In genomic region chr11:12918667-12919066, GRCh38 we compare ENCODE assay signal across 31 cellular contexts.
"Had no signal": no experiment of that assay in that cellular context is flagged by ENCODE, and none has a peak within 500 bp of the region (broad histone marks: within the 10 kb centered on the region; RNA-seq: fewer than 3 reads in every experiment).

No MANE protein-coding gene starts in this region.

- H3K9ac ChIP-seq: neural progenitor cell, parathyroid adenoma had no signal

- H3K4me3 ChIP-seq: neural progenitor cell, ovary, psoas muscle, skin epidermis, smooth muscle cell, spleen, suprapubic skin, testis, tibial artery, transverse colon, upper lobe of right lung, uterus had no signal

- ATAC-seq: natural killer cell; psoas muscle; right cardiac atrium; sciatic nerve; stimulated activated memory B cell treated with anti-CD40 and anti-IgM and Interleukin-4, amounts not matched to agents 10 μg/mL and 1 μg/mL and 100 μg/mL, for 72 hours; stimulated activated naive CD8-positive, alpha-beta T cell treated with anti-CD3 and anti-CD28 coated beads, Interleukin-15, amount 100 ng/mL, for 72 hours; stimulated activated naive CD8-positive, alpha-beta T cell treated with anti-CD3 and anti-CD28 coated beads, Interleukin-15, Interleukin-2, amounts not matched to agents 100 U/mL and 50 U/mL, for 24 hours; upper lobe of right lung had no signal

- H3K36me3 Mint-ChIP-seq: natural killer cell; stimulated activated memory B cell treated with anti-CD40 and anti-IgM and Interleukin-4, amounts not matched to agents 10 μg/mL and 1 μg/mL and 100 μg/mL, for 72 hours had no signal

- H2AFZ ChIP-seq: neural progenitor cell, parathyroid adenoma had no signal

- H3K27ac ChIP-seq: neural progenitor cell, ovary, parathyroid adenoma, psoas muscle, skin epidermis, spleen, suprapubic skin, testis, tibial artery, transverse colon, upper lobe of right lung, uterus had no signal

- H3K79me2 ChIP-seq: parathyroid adenoma had no signal

- H3K4me1 Mint-ChIP-seq: natural killer cell; stimulated activated memory B cell treated with anti-CD40 and anti-IgM and Interleukin-4, amounts not matched to agents 10 μg/mL and 1 μg/mL and 100 μg/mL, for 72 hours; stimulated activated naive CD8-positive, alpha-beta T cell treated with anti-CD3 and anti-CD28 coated beads, Interleukin-15, amount 100 ng/mL, for 72 hours had no signal

- H3K4me3 Mint-ChIP-seq: natural killer cell; nephron; neural progenitor cell; stimulated activated memory B cell treated with anti-CD40 and anti-IgM and Interleukin-4, amounts not matched to agents 10 μg/mL and 1 μg/mL and 100 μg/mL, for 72 hours; stimulated activated naive CD8-positive, alpha-beta T cell treated with anti-CD3 and anti-CD28 coated beads, Interleukin-15, amount 100 ng/mL, for 72 hours; type B pancreatic cell had no signal

- H3K4me1 ChIP-seq: parathyroid adenoma, testis, transverse colon, upper lobe of right lung, uterus had no signal

- DNase-seq: natural killer cell; occipital lobe; ovary; posterior cingulate gyrus; psoas muscle; right cardiac atrium; spleen; stimulated activated CD4-positive, alpha-beta T cell treated with anti-CD3 and anti-CD28 coated beads, Interleukin-12 subunit alpha, Interleukin-12 subunit beta, amount 100 ng/mL, for 4 hours; stimulated activated CD4-positive, alpha-beta T cell treated with anti-CD3 and anti-CD28 coated beads, Interleukin-1b, Interleukin-23, amount 100 ng/mL, for 48 hours; stimulated activated CD4-positive, alpha-beta T cell treated with anti-CD3 and anti-CD28 coated beads, Interleukin-4, amount 100 ng/mL, for 1 hour; stimulated activated CD4-positive, alpha-beta T cell treated with anti-CD3 and anti-CD28 coated beads, Interleukin-4, amount 100 ng/mL, for 4 hours; stimulated activated CD8-positive, alpha-beta memory T cell treated with anti-CD3 and anti-CD28 coated beads, Interleukin-4, amount 100 ng/mL, for 48 hours; stimulated activated naive CD4-positive, alpha-beta T cell; stimulated activated naive CD8-positive, alpha-beta T cell treated with anti-CD3 and anti-CD28 coated beads, Interleukin-15, amount 100 ng/mL, for 72 hours; stimulated activated naive CD8-positive, alpha-beta T cell treated with anti-CD3 and anti-CD28 coated beads, Interleukin-15, Interleukin-2, amounts not matched to agents 100 U/mL and 50 U/mL, for 24 hours; substantia nigra; testis; tibial artery; transverse colon; upper lobe of right lung; uterus had no signal

- H3K4me2 ChIP-seq: neural progenitor cell, smooth muscle cell had no signal

- H3K9me3 ChIP-seq: ovary, psoas muscle, spleen, suprapubic skin, testis, tibial artery, transverse colon, upper lobe of right lung, uterus had no signal

- H3K27me3 ChIP-seq: neural progenitor cell, ovary, suprapubic skin, testis, tibial artery, transverse colon, upper lobe of right lung, uterus had no signal

- H3K36me3 ChIP-seq: neural progenitor cell, ovary, spleen, suprapubic skin, transverse colon, upper lobe of right lung, uterus had no signal

- H3K27me3 Mint-ChIP-seq: progenitor cell of endocrine pancreas, type B pancreatic cell had no signal

- H3K27ac Mint-ChIP-seq: natural killer cell; nephron; neural progenitor cell; progenitor cell of endocrine pancreas; stimulated activated memory B cell treated with anti-CD40 and anti-IgM and Interleukin-4, amounts not matched to agents 10 μg/mL and 1 μg/mL and 100 μg/mL, for 72 hours; stimulated activated naive CD8-positive, alpha-beta T cell treated with anti-CD3 and anti-CD28 coated beads, Interleukin-15, amount 100 ng/mL, for 72 hours; type B pancreatic cell had no signal
